9 cellular contexts compared by ENCODE assay signal in the genomic region with DNA sequence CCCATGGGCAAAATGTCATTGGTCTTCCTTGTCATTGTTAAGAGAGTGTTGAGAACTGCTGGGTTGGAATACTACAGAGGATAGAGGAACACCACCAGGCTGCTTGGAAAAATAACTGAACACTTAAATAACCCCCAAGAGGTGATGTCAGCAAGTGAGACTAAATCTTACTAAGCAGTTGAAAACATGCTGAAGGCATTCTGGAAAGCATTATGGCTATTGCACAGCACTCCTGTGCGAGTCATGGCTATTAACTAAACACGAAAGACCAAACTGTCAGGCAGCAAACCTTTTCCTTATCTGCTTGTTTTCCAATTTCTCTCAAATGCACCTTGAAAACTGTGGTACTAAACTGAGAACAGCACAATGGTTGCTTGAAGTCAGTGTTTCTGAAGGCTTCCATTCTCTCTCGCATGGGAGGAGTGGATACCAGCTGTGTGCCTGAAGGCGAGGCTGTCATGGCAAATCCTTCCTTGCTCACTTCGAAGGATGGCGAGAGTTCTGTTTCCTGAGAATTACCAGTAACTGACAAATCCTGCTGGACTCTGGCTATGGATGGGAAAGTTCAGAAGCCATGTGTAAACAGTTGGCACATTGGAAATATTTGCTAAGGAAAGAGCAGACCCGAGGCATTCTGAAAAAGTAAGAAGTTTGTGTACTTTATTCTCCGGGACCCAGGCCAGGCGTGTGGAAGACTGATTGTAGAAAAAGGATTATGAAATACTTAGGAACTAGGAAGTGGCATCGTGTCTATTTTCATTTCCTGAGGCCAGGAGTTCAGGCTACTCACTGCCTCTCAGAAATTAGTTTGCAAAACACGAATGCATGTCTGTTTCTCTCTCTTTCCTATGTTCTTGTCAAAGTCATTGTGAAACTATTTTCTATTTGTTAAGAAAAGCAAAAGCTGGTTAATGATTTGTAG.
DNase-seq lines count a peak whose midpoint lies in the region; ATAC-seq and TF ChIP-seq lines count a peak whose summit lies in the region.
"Had no signal": no experiment of that assay in that cellular context is flagged by ENCODE, and none has a peak within 500 bp of the region (broad histone marks: within the 10 kb centered on the region; RNA-seq: fewer than 3 reads in every experiment).

No MANE protein-coding gene starts in this region.

- ATAC-seq in GM19043 (IDR thresholded peaks at IDR 0.05; ENCODE audit: low read depth, unreplicated experiment) = peak; percentile 73
- ATAC-seq in foreskin keratinocyte = peak; percentile 61

- no peak overlapping the region for H3K27ac ChIP-seq in foreskin keratinocyte
- peak overlapping the region in 4 of 8 donors; percentile 26 to 57 (median 27) for H3K27ac ChIP-seq in spleen

- DNase-seq in NCI-H460 (ENCODE audit: extremely low read depth, low read depth) (peak; percentile 8), foreskin keratinocyte (peak; percentile 25 to 54), skeletal muscle cell (ENCODE audit: low read depth) (peak; percentile 83), spleen (no peak), HUDEP-2 (lab: John Stamatoyannopoulos, UW; ENCODE audit: unreplicated experiment in 76 of 76) (no peak), HEK293T (ENCODE audit: extremely low spot score) (no peak), ecto neural progenitor cell (ENCODE audit: low spot score) (no peak)
- DNase-seq: NCI-H1048 had no signal

- H3K4me1 ChIP-seq in foreskin keratinocyte (no peaks in the 10 kb centered on the region), spleen (no peaks in the 10 kb centered on the region)

- H3K4me3 ChIP-seq in skeletal muscle cell (ENCODE audit: low read depth, low read length) = peak overlapping the region; percentile 7
- no peak overlapping the region for H3K4me3 ChIP-seq in spleen

- no peaks in the 10 kb centered on the region for H3K27me3 ChIP-seq in foreskin keratinocyte
- H3K27me3 ChIP-seq in spleen (replicated peaks in 1 of 7) = no peaks in the 10 kb centered on the region

- TF ChIP-seq POLR2A in spleen (IDR thresholded peaks at IDR 0.05) = no peak

- intact Hi-C loops in spleen (cut with DNase I; ENCODE audit: low total_unique reads) = no loop called here

- no peaks in the 10 kb centered on the region for H3K9me3 ChIP-seq in spleen

- no peaks in the 10 kb centered on the region for H3K36me3 ChIP-seq in spleen

- CTCF ChIA-PET in HEK293T (lab: Yijun Ruan, JAX) = no interaction called here

- WGBS in spleen, 5 donors = 46 to 55% (median 53%) methylated on average over 11 of the region's 11 CpGs

- TF ChIP-seq CTCF in foreskin keratinocyte (conservative IDR thresholded peaks at IDR 0.05) = no peak
- no peak for TF ChIP-seq CTCF in spleen (IDR thresholded peaks at IDR 0.05 in 8 of 11, conservative IDR thresholded peaks at IDR 0.05 in 3 of 11)

- POLR2A ChIA-PET in HEK293T (lab: Yijun Ruan, JAX) = no interaction called here

TF ChIP-seq in HEK293T, 16 proteins besides CTCF, POLR2A, EP300 and RAD21:
- TF ChIP-seq BHLHE40 (IDR thresholded peaks at IDR 0.05; ENCODE audit: borderline replicate concordance) = no peak
- no peak for TF ChIP-seq SUZ12 (IDR thresholded peaks at IDR 0.05)
- no peak for TF ChIP-seq FOXA1 (IDR thresholded peaks at IDR 0.05)
- TF ChIP-seq FOXM1 (IDR thresholded peaks at IDR 0.05; ENCODE audit: borderline replicate concordance) = no peak
- TF ChIP-seq L3MBTL2 (conservative IDR thresholded peaks at IDR 0.05) = no peak
- no peak for TF ChIP-seq LEF1 (IDR thresholded peaks at IDR 0.05; ENCODE audit: borderline replicate concordance)
- TF ChIP-seq HDGF (IDR thresholded peaks at IDR 0.05; ENCODE audit: borderline replicate concordance) = no peak
- no peak for TF ChIP-seq TARDBP (IDR thresholded peaks at IDR 0.05)
- no peak for TF ChIP-seq FOXK2 (IDR thresholded peaks at IDR 0.05)
- TF ChIP-seq, protein P1, sequence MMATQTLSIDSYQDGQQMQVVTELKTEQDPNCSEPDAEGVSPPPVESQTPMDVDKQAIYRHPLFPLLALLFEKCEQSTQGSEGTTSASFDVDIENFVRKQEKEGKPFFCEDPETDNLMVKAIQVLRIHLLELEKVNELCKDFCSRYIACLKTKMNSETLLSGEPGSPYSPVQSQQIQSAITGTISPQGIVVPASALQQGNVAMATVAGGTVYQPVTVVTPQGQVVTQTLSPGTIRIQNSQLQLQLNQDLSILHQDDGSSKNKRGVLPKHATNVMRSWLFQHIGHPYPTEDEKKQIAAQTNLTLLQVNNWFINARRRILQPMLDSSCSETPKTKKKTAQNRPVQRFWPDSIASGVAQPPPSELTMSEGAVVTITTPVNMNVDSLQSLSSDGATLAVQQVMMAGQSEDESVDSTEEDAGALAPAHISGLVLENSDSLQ (IDR thresholded peaks at IDR 0.05) = no peak
- TF ChIP-seq ELF4 (IDR thresholded peaks at IDR 0.05) = no peak
- no peak for TF ChIP-seq ARNT (IDR thresholded peaks at IDR 0.05)
- no peak for TF ChIP-seq NFRKB (IDR thresholded peaks at IDR 0.05)
- no peak for TF ChIP-seq SP1 (IDR thresholded peaks at IDR 0.05)
- no peak for TF ChIP-seq ZNF384 (IDR thresholded peaks at IDR 0.05)
- TF ChIP-seq CTBP1 (IDR thresholded peaks at IDR 0.05; ENCODE audit: borderline replicate concordance) = no peak

Comparison
In these comparisons a context has a peak if more than half of its experiments do, and no peak if none do; other contexts are left out.
1. DNase-seq: peak in NCI-H460 (single experiment), foreskin keratinocyte (2 of 2) and skeletal muscle cell (single experiment); none in spleen (single experiment), HUDEP-2 (0 of 76), HEK293T (single experiment) and ecto neural progenitor cell (single experiment).